Comparison of ENCODE assay signal across 26 cellular contexts in genomic region chr12:91620422-91620821, GRCh38.
DNase-seq lines count a peak whose midpoint lies in the region; ATAC-seq, FAIRE-seq and TF ChIP-seq lines count a peak whose summit lies in the region.
"Had no signal": no experiment of that assay in that cellular context is flagged by ENCODE, and none has a peak within 500 bp of the region (broad histone marks: within the 10 kb centered on the region; RNA-seq: fewer than 3 reads in every experiment).

No MANE protein-coding gene starts in this region.

- H3K9me3 Mint-ChIP-seq in neural progenitor cell = peaks cover 9% of the 10 kb centered on the region
- H3K9me3 Mint-ChIP-seq in stimulated activated memory B cell treated with anti-CD40 and anti-IgM and Interleukin-4, amounts not matched to agents 10 μg/mL and 1 μg/mL and 100 μg/mL, for 72 hours = no peaks in the 10 kb centered on the region

- intact Hi-C loops in HepG2 (cut with micrococcal nuclease; ENCODE audit: unreplicated experiment) = no loop called here
- intact Hi-C loops in right lobe of liver (cut with DNase I) = no loop called here
- intact Hi-C loops in K562 (cut with micrococcal nuclease) = no loop called here

- ATAC-seq in HepG2 (no peak), right lobe of liver (no peak), K562 (no peak)
- no peak for ATAC-seq in stimulated activated memory B cell treated with anti-CD40 and anti-IgM and Interleukin-4, amounts not matched to agents 10 μg/mL and 1 μg/mL and 100 μg/mL, for 72 hours

- no peak for TF ChIP-seq RAD21 in HepG2 (CRISPR knock-in tag; IDR thresholded peaks at IDR 0.05)
- no peak for TF ChIP-seq RAD21 in K562 (CRISPR knock-in tag; conservative IDR thresholded peaks at IDR 0.05 in 1 of 2, IDR thresholded peaks at IDR 0.05 in 1 of 2)

- H3K4me1 ChIP-seq in HepG2 (ENCODE audit: insufficient read depth, low read length) = no peaks in the 10 kb centered on the region
- no peaks in the 10 kb centered on the region for H3K4me1 ChIP-seq in right lobe of liver
- H3K4me1 ChIP-seq in K562 (replicated peaks in 1 of 2; ENCODE audit: control insufficient read depth in 2 of 2, insufficient read depth in 2 of 2, low read length in 2 of 2) = peaks cover 0 to 10% of the 10 kb centered on the region in 2 experiments; a peak in 3 of 5 replicates
- peaks cover 6% of the 10 kb centered on the region for H3K4me1 ChIP-seq in neural progenitor cell
- H3K4me1 ChIP-seq in smooth muscle cell (ENCODE audit: low read depth) = peaks cover 3% of the 10 kb centered on the region
- H3K4me1 ChIP-seq: BE2C; BLaER1 treated with 17β-estradiol and CSF1 and Interleukin-3, amounts not matched to agents 10 nM and 100 nM had no signal

- H3K36me3 Mint-ChIP-seq in neural progenitor cell = no peaks in the 10 kb centered on the region
- no peaks in the 10 kb centered on the region for H3K36me3 Mint-ChIP-seq in stimulated activated memory B cell treated with anti-CD40 and anti-IgM and Interleukin-4, amounts not matched to agents 10 μg/mL and 1 μg/mL and 100 μg/mL, for 72 hours
- H3K36me3 Mint-ChIP-seq: CD14-positive monocyte had no signal

- in situ Hi-C loops in HepG2 (cut with HindIII; ENCODE audit: extremely low pct_ligation_motif_present, low pct_unique_long_range_greater_than_20kb) = no loop called here
- in situ Hi-C loops in K562 (cut with MboI) = no loop called here

- POLR2A ChIA-PET in HepG2 (lab: Yijun Ruan, JAX) = no interaction called here
- POLR2A ChIA-PET in K562 (lab: Yijun Ruan, JAX) = interaction anchor here (0.8 to 3.7 kb wide), 3 partner anchors 9 to 14 kb away, joined by 3 to 31 read pairs (median 6); no protein-coding TSS in a partner anchor

- peaks cover 2% of the 10 kb centered on the region for H3K27me3 Mint-ChIP-seq in neural progenitor cell (ENCODE audit: insufficient read depth, low read depth)
- peaks cover 32% of the 10 kb centered on the region for H3K27me3 Mint-ChIP-seq in stimulated activated memory B cell treated with anti-CD40 and anti-IgM and Interleukin-4, amounts not matched to agents 10 μg/mL and 1 μg/mL and 100 μg/mL, for 72 hours
- H3K27me3 Mint-ChIP-seq: CD4-positive, alpha-beta T cell had no signal

- H3K27ac Mint-ChIP-seq in neural progenitor cell = no peak overlapping the region
- no peak overlapping the region for H3K27ac Mint-ChIP-seq in stimulated activated memory B cell treated with anti-CD40 and anti-IgM and Interleukin-4, amounts not matched to agents 10 μg/mL and 1 μg/mL and 100 μg/mL, for 72 hours
- H3K27ac Mint-ChIP-seq: CD14-positive monocyte; CD4-positive, alpha-beta T cell; CD8-positive, alpha-beta memory T cell had no signal

- 6% methylated on average over 2 of the region's 2 CpGs for WGBS in HepG2 (ENCODE audit: low lambda C conversion rate)
- 70% methylated on average over 2 of the region's 2 CpGs for WGBS in right lobe of liver (ENCODE audit: insufficient coverage, low coverage, low lambda C conversion rate, missing lambda C conversion rate)
- WGBS in K562 (ENCODE audit: insufficient coverage, low coverage, missing lambda C conversion rate) = 84% methylated on average over 2 of the region's 2 CpGs
- WGBS in smooth muscle cell (ENCODE audit: low lambda C conversion rate) = 83% methylated on average over 2 of the region's 2 CpGs

- H3K4me3 ChIP-seq in HepG2 (replicated peaks in 1 of 3; ENCODE audit: insufficient read depth in 1 of 3, low read depth in 2 of 3, low read length in 3 of 3) (no peak overlapping the region), right lobe of liver (no peak overlapping the region), K562 (no peak overlapping the region), neural progenitor cell (no peak overlapping the region), smooth muscle cell (no peak overlapping the region)
- H3K4me3 ChIP-seq: BLaER1 treated with 17β-estradiol and CSF1 and Interleukin-3, amounts not matched to agents 10 nM and 100 nM; GM12878 had no signal

- H3K4me1 Mint-ChIP-seq in neural progenitor cell = peaks cover 10% of the 10 kb centered on the region
- H3K4me1 Mint-ChIP-seq in stimulated activated memory B cell treated with anti-CD40 and anti-IgM and Interleukin-4, amounts not matched to agents 10 μg/mL and 1 μg/mL and 100 μg/mL, for 72 hours = peaks cover 5% of the 10 kb centered on the region
- H3K4me1 Mint-ChIP-seq: CD14-positive monocyte; CD8-positive, alpha-beta memory T cell had no signal

- no peaks in the 10 kb centered on the region for H3F3A ChIP-seq in neural progenitor cell (ENCODE audit: low read depth)
- no peaks in the 10 kb centered on the region for H3F3A ChIP-seq in smooth muscle cell (ENCODE audit: low read depth)

- H3K36me3 ChIP-seq in HepG2 (replicated peaks in 1 of 2; ENCODE audit: control insufficient read depth in 1 of 2, insufficient read depth in 2 of 2, low read length in 2 of 2) (no peaks in the 10 kb centered on the region), right lobe of liver (no peaks in the 10 kb centered on the region), K562 (ENCODE audit: control insufficient read depth, insufficient read depth, low read length) (peaks cover 6% of the 10 kb centered on the region; the same call in 2 of the 3 replicates), neural progenitor cell (no peaks in the 10 kb centered on the region), smooth muscle cell (ENCODE audit: low read depth) (no peaks in the 10 kb centered on the region)
- H3K36me3 ChIP-seq: BE2C; BLaER1 treated with 17β-estradiol and CSF1 and Interleukin-3, amounts not matched to agents 10 nM and 100 nM had no signal

- H3K9me1 ChIP-seq in K562 (ENCODE audit: control insufficient read depth, insufficient read depth, low read length) = no peaks in the 10 kb centered on the region

- H3K27me3 ChIP-seq in HepG2 (ENCODE audit: control insufficient read depth in 1 of 2, insufficient read depth in 2 of 2, low read length in 2 of 2) (no peaks in the 10 kb centered on the region), right lobe of liver (no peaks in the 10 kb centered on the region), K562 (ENCODE audit: control insufficient read depth in 2 of 2, insufficient read depth in 2 of 2, low read length in 2 of 2) (no peaks in the 10 kb centered on the region), neural progenitor cell (no peaks in the 10 kb centered on the region), smooth muscle cell (ENCODE audit: low read depth) (no peaks in the 10 kb centered on the region)
- H3K27me3 ChIP-seq: BE2C; BLaER1 treated with 17β-estradiol and CSF1 and Interleukin-3, amounts not matched to agents 10 nM and 100 nM had no signal

- H3K9me3 ChIP-seq in HepG2 (ENCODE audit: low read length) = no peaks in the 10 kb centered on the region
- H3K9me3 ChIP-seq in right lobe of liver = no peaks in the 10 kb centered on the region
- no peaks in the 10 kb centered on the region for H3K9me3 ChIP-seq in K562 (replicated peaks; ENCODE audit: control insufficient read depth, insufficient read depth, low read depth, low read length)
- no peaks in the 10 kb centered on the region for H3K9me3 ChIP-seq in neural progenitor cell (ENCODE audit: low read depth)
- no peaks in the 10 kb centered on the region for H3K9me3 ChIP-seq in smooth muscle cell (replicated peaks; ENCODE audit: low read depth)
- H3K9me3 ChIP-seq: BE2C had no signal

- H3K27ac ChIP-seq in HepG2 (ENCODE audit: extremely low read length, insufficient read depth, low read length) (no peak overlapping the region), right lobe of liver (no peak overlapping the region), K562 (ENCODE audit: extremely low read depth, low read depth, low read length) (no peak overlapping the region), neural progenitor cell (no peak overlapping the region), smooth muscle cell (ENCODE audit: low read depth) (no peak overlapping the region)
- H3K27ac ChIP-seq: 22Rv1; BLaER1 treated with 17β-estradiol and CSF1 and Interleukin-3, amounts not matched to agents 10 nM and 100 nM had no signal

- H3K79me2 ChIP-seq in HepG2 (ENCODE audit: insufficient read depth, low read length) = no peaks in the 10 kb centered on the region
- peaks cover 54% of the 10 kb centered on the region for H3K79me2 ChIP-seq in K562 (ENCODE audit: control insufficient read depth, insufficient read depth, low read length)
- H3K79me2 ChIP-seq in neural progenitor cell (ENCODE audit: low read depth) = no peaks in the 10 kb centered on the region
- no peaks in the 10 kb centered on the region for H3K79me2 ChIP-seq in smooth muscle cell (ENCODE audit: low read depth)

- DNase-seq in HepG2 (ENCODE audit: low spot score) (no peak), right lobe of liver (no peak), K562 (ENCODE audit: extremely low read depth in 1 of 4, low spot score in 3 of 4) (no peak), neural progenitor cell (ENCODE audit: low spot score) (no peak), smooth muscle cell (lab: John Stamatoyannopoulos, UW; ENCODE audit: unreplicated experiment) (no peak), NCI-H2227 (lab: John Stamatoyannopoulos, UW; ENCODE audit: unreplicated experiment) (no peak), H4 (ENCODE audit: low spot score) (no peak)
- DNase-seq: ACHN; AML-193; BE2C; CD4-positive, alpha-beta T cell; CD8-positive, alpha-beta memory T cell; DMS 273 treated with DMSO at 0.1 percent for 48 hours; DMS79; GDM1; GOT3; H7; HCEC 1CT had no signal

- H3K9ac ChIP-seq in HepG2 (ENCODE audit: insufficient read depth, low read depth, low read length) (no peak overlapping the region), K562 (ENCODE audit: insufficient read depth in 1 of 2, low read depth in 2 of 2, low read length in 2 of 2) (no peak overlapping the region), neural progenitor cell (no peak overlapping the region), smooth muscle cell (ENCODE audit: low read depth) (no peak overlapping the region)
- H3K9ac ChIP-seq: BLaER1 treated with 17β-estradiol and CSF1 and Interleukin-3, amounts not matched to agents 10 nM and 100 nM had no signal

- TF ChIP-seq CTCF in HepG2 (CRISPR knock-in tag; IDR thresholded peaks at IDR 0.05) (no peak), right lobe of liver (IDR thresholded peaks at IDR 0.05) (no peak), K562 (IDR thresholded peaks at IDR 0.05 in 2 of 3, conservative IDR thresholded peaks at IDR 0.05 in 1 of 3; ENCODE audit: insufficient read depth in 2 of 3, low read depth in 1 of 3, low read length in 3 of 3) (no peak), neural progenitor cell (IDR thresholded peaks at IDR 0.05) (no peak), smooth muscle cell (IDR thresholded peaks at IDR 0.05; ENCODE audit: borderline replicate concordance, insufficient read depth, poor library complexity, severe bottlenecking) (no peak)

- FAIRE-seq in HepG2 (lab: Jason Lieb, UNC) = no peak
- FAIRE-seq in K562 (lab: Jason Lieb, UNC) = no peak
- FAIRE-seq: A204.1, D721Med, GM12878, GM19239 had no signal

- H4K20me1 ChIP-seq in HepG2 (ENCODE audit: insufficient read depth, low read length) (no peaks in the 10 kb centered on the region), K562 (replicated peaks; ENCODE audit: control insufficient read depth, insufficient read depth, low read length) (no peaks in the 10 kb centered on the region), neural progenitor cell (ENCODE audit: low read depth) (no peaks in the 10 kb centered on the region), smooth muscle cell (ENCODE audit: low read depth) (no peaks in the 10 kb centered on the region)
- H4K20me1 ChIP-seq: BLaER1 treated with 17β-estradiol and CSF1 and Interleukin-3, amounts not matched to agents 10 nM and 100 nM had no signal

- H3K4me3 Mint-ChIP-seq in neural progenitor cell = no peak overlapping the region
- H3K4me3 Mint-ChIP-seq in stimulated activated memory B cell treated with anti-CD40 and anti-IgM and Interleukin-4, amounts not matched to agents 10 μg/mL and 1 μg/mL and 100 μg/mL, for 72 hours = no peak overlapping the region
- H3K4me3 Mint-ChIP-seq: CD14-positive monocyte; CD4-positive, alpha-beta T cell; CD8-positive, alpha-beta memory T cell had no signal

- H2AFZ ChIP-seq in HepG2 (ENCODE audit: low read length) (no peak overlapping the region), K562 (ENCODE audit: low read depth, low read length) (no peak overlapping the region), neural progenitor cell (replicated peaks) (peak overlapping the region; percentile 78), smooth muscle cell (ENCODE audit: low read depth) (peak overlapping the region; percentile 42)

- no peak overlapping the region for H3K4me2 ChIP-seq in HepG2 (ENCODE audit: low read depth, low read length)
- H3K4me2 ChIP-seq in K562 (ENCODE audit: insufficient read depth, low read length) = no peak overlapping the region
- H3K4me2 ChIP-seq in neural progenitor cell = no peak overlapping the region
- H3K4me2 ChIP-seq in smooth muscle cell = no peak overlapping the region
- H3K4me2 ChIP-seq: BLaER1 treated with 17β-estradiol and CSF1 and Interleukin-3, amounts not matched to agents 10 nM and 100 nM had no signal

- BruUV-seq in HepG2 (replicated peaks; lab: Mats Ljungman, UMichigan) = no TSS peak
- BruUV-seq in K562 (replicated peaks; lab: Mats Ljungman, UMichigan) = no TSS peak

- CTCF ChIA-PET in HepG2 (lab: Yijun Ruan, JAX; ENCODE audit: low intra/inter-chr PET ratio, low total read pairs) = no interaction called here
- CTCF ChIA-PET in K562 (lab: Yijun Ruan, JAX; ENCODE audit: low intra/inter-chr PET ratio) = no interaction called here

- TF ChIP-seq POLR2A in HepG2 (IDR thresholded peaks at IDR 0.05; ENCODE audit: insufficient read depth in 1 of 2, low read depth in 2 of 2, low read length in 2 of 2) = no peak
- no peak for TF ChIP-seq POLR2A in right lobe of liver (IDR thresholded peaks at IDR 0.05)
- no peak for TF ChIP-seq POLR2A in K562 (conservative IDR thresholded peaks at IDR 0.05)

- TF ChIP-seq EP300 in HepG2 (IDR thresholded peaks at IDR 0.05; ENCODE audit: low read depth in 2 of 2, low read length in 2 of 2) = no peak
- TF ChIP-seq EP300 in HepG2 (CRISPR knock-in tag; IDR thresholded peaks at IDR 0.05; ENCODE audit: borderline replicate concordance) = no peak
- no peak for TF ChIP-seq EP300 in K562 (IDR thresholded peaks at IDR 0.05; ENCODE audit: low read length)

Comparison
In these comparisons a context has a peak if more than half of its experiments do, and no peak if none do; other contexts are left out.
1. H2AFZ ChIP-seq: peak in neural progenitor cell (single experiment) and smooth muscle cell (single experiment); none in HepG2 (single experiment) and K562 (single experiment).
2. Of the 241 proteins assayed by ChIP-seq in both HepG2 and K562: peak only in HepG2: HNRNPK; only in K562: PCBP2 and ZNF512; in both: none; in neither: 238.